Comparison of ENCODE assay signal across 8 cellular contexts in the genomic region with DNA sequence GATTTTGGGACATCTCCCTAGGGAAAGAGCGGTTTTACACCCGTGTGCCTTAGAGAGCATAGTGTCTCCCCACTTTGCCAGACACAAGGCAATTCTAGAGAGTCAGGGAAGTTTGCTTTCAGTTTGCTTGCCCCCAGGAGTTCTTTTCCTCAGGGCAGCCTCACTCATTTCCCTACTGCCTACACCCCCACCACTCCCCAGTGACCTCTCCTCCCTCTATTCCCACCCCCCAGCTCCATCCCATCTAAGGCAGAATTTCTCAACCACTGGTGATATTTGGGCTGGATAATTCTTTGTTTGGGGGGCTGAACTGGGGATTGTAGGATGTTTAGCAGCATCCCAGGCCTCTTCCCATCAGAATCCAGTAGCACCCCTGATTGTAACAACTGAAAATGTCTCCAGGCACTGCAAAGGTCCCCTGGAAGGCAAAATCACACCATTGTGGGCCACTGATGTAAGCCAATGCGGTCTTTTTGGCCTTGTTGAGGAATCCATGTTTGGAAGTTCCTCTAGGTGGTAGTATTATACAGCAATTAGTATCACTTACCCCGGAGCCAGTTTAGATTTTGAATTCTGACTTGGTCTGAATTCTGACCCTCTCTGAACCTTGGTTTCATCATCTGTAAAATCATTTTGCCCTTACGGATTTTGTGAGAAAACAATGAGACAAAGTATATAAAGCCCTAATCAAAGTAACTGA. TPM values are rescaled to one million over a fixed set of nuclear protein-coding genes. Genes with fewer than 3 reads are reported as not detected.
DNase-seq lines count a peak whose midpoint lies in the region; ATAC-seq and TF ChIP-seq lines count a peak whose summit lies in the region.

No MANE protein-coding gene starts in this region.

- intact Hi-C loops in IMR-90 (cut with micrococcal nuclease) (loop anchor here (1.0 to 10.0 kb wide), 2 partner anchors 225 to 469 kb away; no protein-coding TSS in a partner anchor), mammary epithelial cell (cut with micrococcal nuclease) (loop anchor here (1.0 to 5.0 kb wide), 2 partner anchors 225 to 416 kb away; no protein-coding TSS in a partner anchor), mucosa of descending colon (cut with DNase I, micrococcal nuclease) (no loop called here)

- WGBS in IMR-90 (ENCODE audit: extremely low coverage in 2 of 2, insufficient read length in 1 of 2), 2 experiments, result no CpG with 5 or more reads among the region's 5 CpGs
- 44% methylated on average over 5 of the region's 5 CpGs for WGBS in mammary epithelial cell (ENCODE audit: low coverage, missing lambda C conversion rate)

- H3K4me3 Mint-ChIP-seq in T-helper 17 cell, result no peak overlapping the region

- POLR2A ChIA-PET in IMR-90 (lab: Charles Lee; ENCODE audit: unreplicated experiment), result no interaction called here

- peaks cover 66% of the 10 kb centered on the region for H3K27me3 Mint-ChIP-seq in T-helper 17 cell

- H3K79me1 ChIP-seq in IMR-90 (ENCODE audit: low read depth in 1 of 2, low read length in 2 of 2), result no peaks in the 10 kb centered on the region

- peak; percentile 56 for TF ChIP-seq CTCF in IMR-90 (conservative IDR thresholded peaks at IDR 0.05; ENCODE audit: low read depth, low read length)
- peak; percentile 17 to 46 for TF ChIP-seq CTCF in mammary epithelial cell (conservative IDR thresholded peaks at IDR 0.05 in 1 of 2, IDR thresholded peaks at IDR 0.05 in 1 of 2; ENCODE audit: extremely low read depth in 1 of 2, insufficient read depth in 1 of 2, low read depth in 1 of 2, low read length in 2 of 2)
- TF ChIP-seq CTCF in mucosa of descending colon (IDR thresholded peaks at IDR 0.05), result no peak
- no peak for TF ChIP-seq CTCF in coronary artery (IDR thresholded peaks at IDR 0.05)

- H2AFZ ChIP-seq in IMR-90 (replicated peaks; ENCODE audit: low read length, poor library complexity) (no peak overlapping the region), mammary epithelial cell (ENCODE audit: low read depth, low read length) (no peak overlapping the region)

- H2BK15ac ChIP-seq in IMR-90 (ENCODE audit: low read depth, low read length), result no peak overlapping the region

- no peak overlapping the region for H4K91ac ChIP-seq in IMR-90 (ENCODE audit: insufficient read depth, low read depth, low read length)

- peak; percentile 65 for TF ChIP-seq RAD21 in IMR-90 (IDR thresholded peaks at IDR 0.05; ENCODE audit: low read length)

- no TSS peak for BruUV-seq in IMR-90 (replicated peaks; lab: Mats Ljungman, UMichigan)
- no TSS peak for BruUV-seq in mammary epithelial cell (replicated peaks; lab: Mats Ljungman, UMichigan)

- dilution Hi-C loops in IMR-90 (cut with HindIII; ENCODE audit: low sequenced_read_pairs, unreplicated experiment) (no loop called here), mammary epithelial cell (cut with HindIII; ENCODE audit: low sequenced_read_pairs) (no loop called here)

- H4K20me1 ChIP-seq in IMR-90 (ENCODE audit: insufficient read depth, low read length) (no peaks in the 10 kb centered on the region), mammary epithelial cell (ENCODE audit: insufficient read depth, low read length) (no peaks in the 10 kb centered on the region)

- H3K4me3 ChIP-seq in IMR-90 (ENCODE audit: insufficient read depth, low read depth, low read length) (no peak overlapping the region), mammary epithelial cell (replicated peaks in 1 of 3; ENCODE audit: insufficient read depth in 1 of 3, low read depth in 2 of 3, low read length in 3 of 3) (no peak overlapping the region), mucosa of descending colon (no peak overlapping the region), coronary artery (no peak overlapping the region)

- in situ Hi-C loops in IMR-90 (cut with MboI; ENCODE audit: low sequenced_read_pairs), result loop anchor here (25.0 kb wide), 1 partner anchor 216 kb away; no protein-coding TSS in a partner anchor
- in situ Hi-C loops in mammary epithelial cell (cut with MboI; ENCODE audit: low sequenced_read_pairs in 2 of 2), result no loop called here

- no peak overlapping the region for H3K23ac ChIP-seq in IMR-90 (ENCODE audit: low read depth, low read length)

- H3K4me2 ChIP-seq in IMR-90 (ENCODE audit: low read depth, low read length) (no peak overlapping the region), mammary epithelial cell (ENCODE audit: insufficient read depth, low read depth, low read length) (no peak overlapping the region)

- ATAC-seq in IMR-90 (ENCODE audit: low read depth), result peak; percentile 69
- ATAC-seq in mucosa of descending colon, result peak; percentile 68
- ATAC-seq in HG03095 (IDR thresholded peaks at IDR 0.05; ENCODE audit: unreplicated experiment), result no peak
- ATAC-seq in T-helper 17 cell, result no peak

- CTCF ChIA-PET in IMR-90 (lab: Yijun Ruan, JAX), result no interaction called here
- CTCF ChIA-PET in mammary epithelial cell (lab: Charles Lee; ENCODE audit: low non-redundant PET), result no interaction called here

- no peak overlapping the region for H4K8ac ChIP-seq in IMR-90 (ENCODE audit: low read depth in 2 of 2, low read length in 2 of 2)

- peaks cover 2% of the 10 kb centered on the region for H3K4me1 Mint-ChIP-seq in T-helper 17 cell

- DNase-seq in DMS53 treated with DMSO at 0.1 percent for 48 hours (lab: John Stamatoyannopoulos, UW; ENCODE audit: unreplicated experiment), result peak; percentile 16
- peak; percentile 37 for DNase-seq in IMR-90
- peak; percentile 33 for DNase-seq in mammary epithelial cell
- no peak for DNase-seq in mucosa of descending colon
- no peak for DNase-seq in amniotic stem cell (lab: John Stamatoyannopoulos, UW)
- DNase-seq in coronary artery (ENCODE audit: low spot score), result no peak
- DNase-seq in T-helper 17 cell, result no peak

- H3K27ac ChIP-seq in IMR-90 (ENCODE audit: insufficient read depth, low read length) (no peak overlapping the region), mammary epithelial cell (ENCODE audit: insufficient read depth, low read depth, low read length) (no peak overlapping the region), coronary artery (no peak overlapping the region)

- H3K36me3 Mint-ChIP-seq in T-helper 17 cell (ENCODE audit: low read depth), result peaks cover 5% of the 10 kb centered on the region

- no peak overlapping the region for H2BK120ac ChIP-seq in IMR-90 (ENCODE audit: low read depth, low read length)

- H4K5ac ChIP-seq in IMR-90 (ENCODE audit: low read depth, low read length), result no peak overlapping the region

- no peak overlapping the region for H3K27ac Mint-ChIP-seq in T-helper 17 cell

- TF ChIP-seq POLR2A in IMR-90 (IDR thresholded peaks at IDR 0.05; ENCODE audit: low read depth, low read length), result no peak

- H3K9me3 ChIP-seq in IMR-90 (ENCODE audit: control insufficient read depth, insufficient read depth, low read length) (no peaks in the 10 kb centered on the region), mammary epithelial cell (replicated peaks; ENCODE audit: insufficient read depth, low read length) (no peaks in the 10 kb centered on the region), mucosa of descending colon (no peaks in the 10 kb centered on the region), T-helper 17 cell (ENCODE audit: control insufficient read depth, low read length, poor library complexity, severe bottlenecking) (no peaks in the 10 kb centered on the region)

- H3K4me1 ChIP-seq in IMR-90 (ENCODE audit: control insufficient read depth, insufficient read depth, low read length), result no peaks in the 10 kb centered on the region
- no peaks in the 10 kb centered on the region for H3K4me1 ChIP-seq in mammary epithelial cell (ENCODE audit: insufficient read depth, low read length)
- H3K4me1 ChIP-seq in mucosa of descending colon (ENCODE audit: low read depth), result no peaks in the 10 kb centered on the region

- no peaks in the 10 kb centered on the region for H3K9me1 ChIP-seq in IMR-90 (ENCODE audit: insufficient read depth, low read length)

- H3K36me3 ChIP-seq in IMR-90 (ENCODE audit: control insufficient read depth, insufficient read depth, low read length), result no peaks in the 10 kb centered on the region
- H3K36me3 ChIP-seq in mammary epithelial cell (ENCODE audit: insufficient read depth, low read length), result no peaks in the 10 kb centered on the region
- no peaks in the 10 kb centered on the region for H3K36me3 ChIP-seq in mucosa of descending colon (ENCODE audit: low read depth)

- no peak overlapping the region for H3K4ac ChIP-seq in IMR-90 (ENCODE audit: low read depth, low read length)

- H2AK5ac ChIP-seq in IMR-90 (ENCODE audit: low read depth, low read length), result no peak overlapping the region

- no peak overlapping the region for H2BK5ac ChIP-seq in IMR-90 (ENCODE audit: low read depth, low read length, poor library complexity, severe bottlenecking)

- no peak overlapping the region for H3K9ac ChIP-seq in IMR-90 (ENCODE audit: low read depth, low read length)
- no peak overlapping the region for H3K9ac ChIP-seq in mammary epithelial cell (ENCODE audit: insufficient read depth, low read length)

- no peaks in the 10 kb centered on the region for H3K79me2 ChIP-seq in mammary epithelial cell (ENCODE audit: insufficient read depth, low read length)

- H3K18ac ChIP-seq in IMR-90 (ENCODE audit: low read depth, low read length), result no peak overlapping the region

- H2AK9ac ChIP-seq in IMR-90 (replicated peaks; ENCODE audit: low read depth, low read length, poor library complexity), result no peak overlapping the region

- H3K56ac ChIP-seq in IMR-90 (ENCODE audit: extremely low read depth, insufficient read depth, low read length), result no peak overlapping the region

- H2BK20ac ChIP-seq in IMR-90 (ENCODE audit: low read depth, low read length), result no peak overlapping the region

- no peak overlapping the region for H3K14ac ChIP-seq in IMR-90 (replicated peaks; ENCODE audit: low read depth, low read length)

- H3K27me3 ChIP-seq in IMR-90 (ENCODE audit: control insufficient read depth, insufficient read depth, low read length) (peaks cover 5% of the 10 kb centered on the region), mammary epithelial cell (ENCODE audit: insufficient read depth, low read length) (no peaks in the 10 kb centered on the region)

RNA-seq across cellular contexts. Expression of a gene that starts 1.3 kb away (rescaled TPM):
- total RNA-seq in IMR-90 (2012; rRNA removed), result not detected in 2 replicates
- not detected in 2 replicates for polyA plus RNA-seq in IMR-90 (2012; rRNA removed)
- not detected in 2 replicates for polyA plus RNA-seq in IMR-90 (2012; cell fraction: cytosol; rRNA removed)
- not detected in 2 replicates for polyA plus RNA-seq in IMR-90 (2012; cell fraction: nucleus; rRNA removed; ENCODE audit: low replicate concordance)
- not detected for total RNA-seq in mammary epithelial cell
- polyA plus RNA-seq in mammary epithelial cell, result not detected
- not detected for polyA minus RNA-seq in mammary epithelial cell
- not detected for total RNA-seq in mucosa of descending colon
- not detected for total RNA-seq in T-helper 17 cell

RNA-seq across cellular contexts. Expression of a gene that starts 6.6 kb away (rescaled TPM):
- not detected in 2 replicates for total RNA-seq in IMR-90 (2012; rRNA removed)
- polyA plus RNA-seq in IMR-90 (2012; rRNA removed), result not detected in 2 replicates
- not detected in 2 replicates for polyA plus RNA-seq in IMR-90 (2012; cell fraction: cytosol; rRNA removed)
- not detected in 2 replicates for polyA plus RNA-seq in IMR-90 (2012; cell fraction: nucleus; rRNA removed; ENCODE audit: low replicate concordance)
- total RNA-seq in mammary epithelial cell, result not detected
- not detected for polyA plus RNA-seq in mammary epithelial cell
- not detected for polyA minus RNA-seq in mammary epithelial cell
- not detected for total RNA-seq in mucosa of descending colon
- total RNA-seq in T-helper 17 cell, result not detected

RNA-seq across cellular contexts. Expression of a gene that starts 30.5 kb away (rescaled TPM):
- total RNA-seq in IMR-90 (2012; rRNA removed) (not detected in 2 replicates), mammary epithelial cell (not detected), mucosa of descending colon (not detected), T-helper 17 cell (not detected)
- polyA plus RNA-seq in IMR-90 (2012; rRNA removed) (not detected in 2 replicates), mammary epithelial cell (not detected)
- not detected in 2 replicates for polyA plus RNA-seq in IMR-90 (2012; cell fraction: cytosol; rRNA removed)
- not detected in 2 replicates for polyA plus RNA-seq in IMR-90 (2012; cell fraction: nucleus; rRNA removed; ENCODE audit: low replicate concordance)
- not detected for polyA minus RNA-seq in mammary epithelial cell

RNA-seq across cellular contexts. Expression of a gene that starts 33.2 kb away (rescaled TPM):
- total RNA-seq in IMR-90 (2012; rRNA removed) (not detected in 2 replicates), mammary epithelial cell (not detected), mucosa of descending colon (not detected), T-helper 17 cell (not detected)
- polyA plus RNA-seq in IMR-90 (2012; rRNA removed) (not detected in 2 replicates), mammary epithelial cell (not detected)
- polyA plus RNA-seq in IMR-90 (2012; cell fraction: cytosol; rRNA removed), result not detected in 2 replicates
- not detected in 2 replicates for polyA plus RNA-seq in IMR-90 (2012; cell fraction: nucleus; rRNA removed; ENCODE audit: low replicate concordance)
- polyA minus RNA-seq in mammary epithelial cell, result not detected

Comparison
In these comparisons a context has a peak if more than half of its experiments do, and no peak if none do; other contexts are left out.
1. DNase-seq: peak in DMS53 treated with DMSO at 0.1 percent for 48 hours (single experiment), IMR-90 (single experiment) and mammary epithelial cell (single experiment); none in mucosa of descending colon (0 of 3), amniotic stem cell (single experiment), coronary artery (single experiment) and T-helper 17 cell (0 of 3).
2. ATAC-seq: peak in IMR-90 (single experiment) and mucosa of descending colon (single experiment); none in HG03095 (single experiment) and T-helper 17 cell (single experiment).
3. CTCF ChIP-seq: peak in IMR-90 (single experiment) and mammary epithelial cell (2 of 2); none in mucosa of descending colon (single experiment) and coronary artery (single experiment).
4. intact Hi-C loops: an anchor here in IMR-90 (1.0 to 10.0 kb wide) and mammary epithelial cell (1.0 to 5.0 kb wide); none called in mucosa of descending colon.